Comparison of ENCODE assay signal across 8 cellular contexts in genomic region chr4:89158884-89159503, GRCh38. TPM values are rescaled to one million over a fixed set of nuclear protein-coding genes. Genes with fewer than 3 reads are reported as not detected.
DNase-seq lines count a peak whose midpoint lies in the region; ATAC-seq and TF ChIP-seq lines count a peak whose summit lies in the region.

No MANE protein-coding gene starts in this region.

- peak; percentile 2 for DNase-seq in CMK (ENCODE audit: low read depth)
- DNase-seq in T-helper 17 cell = no peak
- DNase-seq in psoas muscle = no peak
- no peak for DNase-seq in activated CD4-positive, alpha-beta memory T cell treated with anti-CD3 and anti-CD28 coated beads, Interleukin-2, amount 10 ng/mL, durations not matched to agents 7 days and 5 days

- H4K20me1 ChIP-seq in Loucy (ENCODE audit: insufficient read depth, low read length, poor library complexity, severe bottlenecking) = no peaks in the 10 kb centered on the region

- intact Hi-C loops in psoas muscle (cut with DNase I) = no loop called here

- TF ChIP-seq EP300 in gastroesophageal sphincter (IDR thresholded peaks at IDR 0.05) = no peak

- H3K9ac ChIP-seq in Loucy (ENCODE audit: low read depth, low read length, poor library complexity, severe bottlenecking) = no peak overlapping the region

- H3K4me1 Mint-ChIP-seq in T-helper 17 cell = no peaks in the 10 kb centered on the region
- no peaks in the 10 kb centered on the region for H3K4me1 Mint-ChIP-seq in activated CD4-positive, alpha-beta memory T cell treated with anti-CD3 and anti-CD28 coated beads, Interleukin-2, amount 10 ng/mL, durations not matched to agents 7 days and 5 days

- H3K4me1 ChIP-seq in Loucy (ENCODE audit: insufficient read depth, low read length, poor library complexity, severe bottlenecking) (no peaks in the 10 kb centered on the region), gastroesophageal sphincter (no peaks in the 10 kb centered on the region), psoas muscle (no peaks in the 10 kb centered on the region)

- H3K36me3 Mint-ChIP-seq in T-helper 17 cell (ENCODE audit: low read depth) = no peaks in the 10 kb centered on the region
- H3K36me3 Mint-ChIP-seq in activated CD4-positive, alpha-beta memory T cell treated with anti-CD3 and anti-CD28 coated beads, Interleukin-2, amount 10 ng/mL, durations not matched to agents 7 days and 5 days (ENCODE audit: low read depth) = no peaks in the 10 kb centered on the region

- H3K9me3 ChIP-seq in Loucy (ENCODE audit: insufficient read depth, low read depth, low read length) (no peaks in the 10 kb centered on the region), T-helper 17 cell (ENCODE audit: control insufficient read depth, low read length, poor library complexity, severe bottlenecking) (no peaks in the 10 kb centered on the region), gastroesophageal sphincter (no peaks in the 10 kb centered on the region), psoas muscle (no peaks in the 10 kb centered on the region)

- no peaks in the 10 kb centered on the region for H3F3A ChIP-seq in Loucy (ENCODE audit: low read depth)

- POLR2A ChIA-PET in activated CD4-positive, alpha-beta memory T cell treated with anti-CD3 and anti-CD28 coated beads, Interleukin-2, amount 10 ng/mL, durations not matched to agents 7 days and 5 days (lab: Charles Lee) = no interaction called here

- H3K79me2 ChIP-seq in Loucy (ENCODE audit: insufficient read depth, low read length) = no peaks in the 10 kb centered on the region

- H3K27ac Mint-ChIP-seq in T-helper 17 cell = no peak overlapping the region
- H3K27ac Mint-ChIP-seq in activated CD4-positive, alpha-beta memory T cell treated with anti-CD3 and anti-CD28 coated beads, Interleukin-2, amount 10 ng/mL, durations not matched to agents 7 days and 5 days = no peak overlapping the region

- H3K36me3 ChIP-seq in Loucy (ENCODE audit: insufficient read depth, low read length) = no peaks in the 10 kb centered on the region
- H3K36me3 ChIP-seq in gastroesophageal sphincter = no peaks in the 10 kb centered on the region
- H3K36me3 ChIP-seq in psoas muscle (ENCODE audit: insufficient read depth in 1 of 2, low read depth in 1 of 2) = no peaks in the 10 kb centered on the region

- CTCF ChIA-PET in activated CD4-positive, alpha-beta memory T cell treated with anti-CD3 and anti-CD28 coated beads, Interleukin-2, amount 10 ng/mL, durations not matched to agents 7 days and 5 days (lab: Charles Lee) = interaction anchor here (0.6 to 0.7 kb wide), 3 partner anchors 25 to 321 kb away, joined by 3 to 5 read pairs (median 3); no protein-coding TSS in a partner anchor

- peaks cover 12% of the 10 kb centered on the region for H3K27me3 Mint-ChIP-seq in T-helper 17 cell
- H3K27me3 Mint-ChIP-seq in activated CD4-positive, alpha-beta memory T cell treated with anti-CD3 and anti-CD28 coated beads, Interleukin-2, amount 10 ng/mL, durations not matched to agents 7 days and 5 days = peaks cover 1% of the 10 kb centered on the region

- ATAC-seq in GM18907 (IDR thresholded peaks at IDR 0.05; ENCODE audit: unreplicated experiment) (peak; percentile 75), T-helper 17 cell (peak; percentile 80), gastroesophageal sphincter (peak; percentile 34), psoas muscle (peak in 1 of 4 donors; percentile 50), GM21737 (IDR thresholded peaks at IDR 0.05; ENCODE audit: unreplicated experiment) (no peak)

- no peak overlapping the region for H3K4me2 ChIP-seq in Loucy (ENCODE audit: low read depth, low read length, poor library complexity, severe bottlenecking)

- H2AFZ ChIP-seq in Loucy (ENCODE audit: low read length) = no peak overlapping the region

- H3K4me3 ChIP-seq in Loucy (ENCODE audit: low read length, poor library complexity, severe bottlenecking) = no peak overlapping the region
- H3K4me3 ChIP-seq in gastroesophageal sphincter = no peak overlapping the region
- H3K4me3 ChIP-seq in psoas muscle = no peak overlapping the region

- H3K27me3 ChIP-seq in Loucy (ENCODE audit: insufficient read depth, low read length, poor library complexity, severe bottlenecking) = no peaks in the 10 kb centered on the region
- H3K27me3 ChIP-seq in gastroesophageal sphincter = no peaks in the 10 kb centered on the region
- no peaks in the 10 kb centered on the region for H3K27me3 ChIP-seq in psoas muscle (ENCODE audit: insufficient read depth in 3 of 3, low read length in 2 of 3)

- TF ChIP-seq CTCF in Loucy (conservative IDR thresholded peaks at IDR 0.05; ENCODE audit: low read length) = peak; percentile 88
- peak; percentile 52 to 71 (median 68) for TF ChIP-seq CTCF in gastroesophageal sphincter (IDR thresholded peaks at IDR 0.05)
- TF ChIP-seq CTCF in psoas muscle (IDR thresholded peaks at IDR 0.05) = peak; percentile 76

- H3K27ac ChIP-seq in gastroesophageal sphincter = no peak overlapping the region
- H3K27ac ChIP-seq in psoas muscle = no peak overlapping the region

- no peak overlapping the region for H3K4me3 Mint-ChIP-seq in T-helper 17 cell
- H3K4me3 Mint-ChIP-seq in activated CD4-positive, alpha-beta memory T cell treated with anti-CD3 and anti-CD28 coated beads, Interleukin-2, amount 10 ng/mL, durations not matched to agents 7 days and 5 days = no peak overlapping the region

- no peaks in the 10 kb centered on the region for H3K9me3 Mint-ChIP-seq in activated CD4-positive, alpha-beta memory T cell treated with anti-CD3 and anti-CD28 coated beads, Interleukin-2, amount 10 ng/mL, durations not matched to agents 7 days and 5 days

- no peak for TF ChIP-seq POLR2A in gastroesophageal sphincter (IDR thresholded peaks at IDR 0.05)

- 0 to 4% methylated on average over 2 of the region's 2 CpGs for WGBS in gastroesophageal sphincter (ENCODE audit: low coverage in 1 of 2), 2 donors
- 1 to 6% (median 3%) methylated on average over 2 of the region's 2 CpGs for WGBS in psoas muscle, 3 donors

- no peaks in the 10 kb centered on the region for H3K9me2 ChIP-seq in Loucy (replicated peaks; ENCODE audit: low read depth, low read length)

RNA-seq across cellular contexts. Expression of gene TIGD2, which starts 47.7 kb away (rescaled TPM):
- total RNA-seq in T-helper 17 cell = 1 to 10 TPM; 3.1 to 3.2 TPM
- 1 to 10 TPM; 1.2 to 4.5 (median 2.9) TPM for total RNA-seq in gastroesophageal sphincter
- total RNA-seq in psoas muscle = 1 to 10 TPM; 1.5 to 4.4 (median 2.7) TPM
- 1 to 10 TPM; 1.6 to 3.0 (median 1.8) TPM for polyA plus RNA-seq in psoas muscle
- total RNA-seq in activated CD4-positive, alpha-beta memory T cell treated with anti-CD3 and anti-CD28 coated beads, Interleukin-2, amount 10 ng/mL, durations not matched to agents 7 days and 5 days = 1 to 10 TPM; 3.9 to 4.7 TPM
